In genomic region chr14:80538633-80539375, GRCh38 we compare ENCODE assay signal across 24 cellular contexts.
DNase-seq lines count a peak whose midpoint lies in the region; ATAC-seq, FAIRE-seq and TF ChIP-seq lines count a peak whose summit lies in the region.
"Had no signal": no experiment of that assay in that cellular context is flagged by ENCODE, and none has a peak within 500 bp of the region (broad histone marks: within the 10 kb centered on the region; RNA-seq: fewer than 3 reads in every experiment).

No MANE protein-coding gene starts in this region.

- POLR2A ChIA-PET in A549 (lab: Yijun Ruan, JAX), result no interaction called here

- H3K4me1 Mint-ChIP-seq in GM23338, result no peaks in the 10 kb centered on the region
- H3K4me1 Mint-ChIP-seq: B cell, T-helper 17 cell had no signal

- H3K4me3 ChIP-seq in A549, result no peak overlapping the region
- no peak overlapping the region for H3K4me3 ChIP-seq in GM23338
- no peak overlapping the region for H3K4me3 ChIP-seq in MG63
- H3K4me3 ChIP-seq: SK-N-MC had no signal

- TF ChIP-seq RAD21 in A549 (conservative IDR thresholded peaks at IDR 0.05 in 1 of 2, IDR thresholded peaks at IDR 0.05 in 1 of 2), result peak in 1 of 2 experiments; percentile 33; a peak in 1 of 5 replicates

- H4K20me1 ChIP-seq in GM23338 (replicated peaks; ENCODE audit: insufficient read depth), result no peaks in the 10 kb centered on the region

- H3K4me2 ChIP-seq in A549 (peak overlapping the region; percentile 64), GM23338 (no peak overlapping the region)

- H3K9me3 ChIP-seq in A549 (no peaks in the 10 kb centered on the region), MG63 (no peaks in the 10 kb centered on the region)

- no peak overlapping the region for H2AFZ ChIP-seq in GM23338

- H3K9me3 Mint-ChIP-seq in GM23338, result peaks cover 8% of the 10 kb centered on the region; the same call in 2 of the 3 replicates

- TF ChIP-seq POLR2A in A549 (IDR thresholded peaks at IDR 0.05; ENCODE audit: low read length), result no peak

- FAIRE-seq in A549 (lab: Jason Lieb, UNC), result no peak
- FAIRE-seq: A204.1, GM12892 had no signal

- 0 out of 2 replicates have a peak overlapping the region, but pooled peaks have one; percentile 20 for H3K27ac Mint-ChIP-seq in GM23338
- H3K27ac Mint-ChIP-seq: B cell, T-helper 17 cell had no signal

- peaks cover 30% of the 10 kb centered on the region for H3K4me1 ChIP-seq in A549
- no peaks in the 10 kb centered on the region for H3K4me1 ChIP-seq in GM23338 (ENCODE audit: insufficient read depth)

- DNase-seq in A549 (ENCODE audit: low read depth in 1 of 2, low spot score in 1 of 2) (peak; percentile 7 to 88), GM23338 (ENCODE audit: low spot score) (no peak), SHP77 (lab: John Stamatoyannopoulos, UW) (peak; percentile 3 to 8), iris pigment epithelial cell (ENCODE audit: low read depth) (peak; percentile 45), MG63 (no peak)
- DNase-seq: DMS79 treated with DMSO at 0.1 percent for 48 hours, GOT3, HCEC 1CT, KBM-7, NCI-H1048, NCI-H1436, NCI-H187 treated with DMSO at 0.1 percent for 48 hours, NCI-H2107, NCI-H446 treated with DMSO at 0.1 percent for 48 hours, NCI-H526 treated with DMSO at 0.1 percent for 48 hours, Right ventricle myocardium superior, SW 1271, T-helper 17 cell had no signal

- ATAC-seq in A549 (peak; percentile 93 to 94), GM23338 (no peak), HG02938 (IDR thresholded peaks at IDR 0.05; ENCODE audit: unreplicated experiment) (no peak), GM19463 (IDR thresholded peaks at IDR 0.05; ENCODE audit: unreplicated experiment) (no peak)
- ATAC-seq: T-helper 17 cell had no signal

- H3K27ac ChIP-seq in A549, result peak overlapping the region; percentile 40 to 54
- H3K27ac ChIP-seq in GM23338 (ENCODE audit: low read depth), result no peak overlapping the region
- H3K27ac ChIP-seq: SK-N-MC had no signal

- H3F3A ChIP-seq in GM23338 (replicated peaks; ENCODE audit: low read depth), result no peaks in the 10 kb centered on the region

- no peaks in the 10 kb centered on the region for H3K36me3 ChIP-seq in GM23338 (ENCODE audit: insufficient read depth)
- no peaks in the 10 kb centered on the region for H3K36me3 ChIP-seq in MG63

- H3K27me3 Mint-ChIP-seq in GM23338 (ENCODE audit: insufficient read depth, low read depth, poor library complexity), result no peaks in the 10 kb centered on the region
- H3K27me3 Mint-ChIP-seq: B cell, T-helper 17 cell had no signal

- no peaks in the 10 kb centered on the region for H3K79me2 ChIP-seq in GM23338 (replicated peaks; ENCODE audit: insufficient read depth)

- H3K27me3 ChIP-seq in GM23338 (ENCODE audit: insufficient read depth), result no peaks in the 10 kb centered on the region
- no peaks in the 10 kb centered on the region for H3K27me3 ChIP-seq in MG63

- 38% methylated on average over 7 of the region's 7 CpGs for WGBS in A549 (ENCODE audit: missing lambda C conversion rate)

- TF ChIP-seq CTCF in A549 (IDR thresholded peaks at IDR 0.05), result no peak
- no peak for TF ChIP-seq CTCF in GM23338 (conservative IDR thresholded peaks at IDR 0.05; ENCODE audit: low read depth in 2 of 2)

- TF ChIP-seq EP300 in A549 (IDR thresholded peaks at IDR 0.05), result peak; percentile 39 to 49; a peak in 3 of 5 replicates

- H3K36me3 Mint-ChIP-seq in GM23338 (ENCODE audit: low read depth), result peaks cover 12% of the 10 kb centered on the region

- H3K4me3 Mint-ChIP-seq in GM23338, result no peak overlapping the region
- H3K4me3 Mint-ChIP-seq: B cell, T-helper 17 cell had no signal

- CTCF ChIA-PET in A549 (lab: Yijun Ruan, JAX), result interaction anchor here (0.8 kb wide), 1 partner anchor 18 kb away, joined by 3 read pairs; no protein-coding TSS in a partner anchor

- H3K9me2 ChIP-seq in GM23338 (ENCODE audit: insufficient read depth), result peaks cover 2% of the 10 kb centered on the region; the same call in 1 of the 2 replicates

TF ChIP-seq in A549, 52 proteins besides CTCF, POLR2A, EP300 and RAD21 (continues in another document):
- TF ChIP-seq KDM1A (IDR thresholded peaks at IDR 0.05; ENCODE audit: low read depth) (no peak), PBX3 (IDR thresholded peaks at IDR 0.05) (0 out of 2 replicates have a peak, but pooled peaks have one; percentile 52), NPAS2 (CRISPR knock-in tag; IDR thresholded peaks at IDR 0.05; ENCODE audit: borderline replicate concordance) (no peak), ATOH8 (CRISPR knock-in tag; IDR thresholded peaks at IDR 0.05; ENCODE audit: low read depth) (no peak), MYC (IDR thresholded peaks at IDR 0.05; ENCODE audit: borderline replicate concordance, low read length) (no peak), CBX2 (IDR thresholded peaks at IDR 0.05; ENCODE audit: borderline replicate concordance, low read depth) (no peak), CHD4 (IDR thresholded peaks at IDR 0.05; ENCODE audit: borderline replicate concordance) (no peak), ZC3H11A (IDR thresholded peaks at IDR 0.05) (no peak), HMGXB4 (CRISPR knock-in tag; IDR thresholded peaks at IDR 0.05; ENCODE audit: borderline replicate concordance) (no peak)

TF ChIP-seq in GM23338, 12 proteins besides CTCF, POLR2A, EP300 and RAD21 (continues in another document):
- TF ChIP-seq NANOG (IDR thresholded peaks at IDR 0.05; ENCODE audit: borderline replicate concordance) (no peak), ZNF462 (CRISPR knock-in tag; IDR thresholded peaks at IDR 0.05) (no peak), ZNF331 (CRISPR knock-in tag; IDR thresholded peaks at IDR 0.05; ENCODE audit: low read depth) (no peak), EZH2 (IDR thresholded peaks at IDR 0.05; ENCODE audit: low read depth, unreplicated experiment) (no peak), EZH2phosphoT487 (IDR thresholded peaks at IDR 0.05; ENCODE audit: unreplicated experiment) (no peak)

Comparison
In these comparisons a context has a peak if more than half of its experiments do, and no peak if none do; other contexts are left out.
1. ATAC-seq: peak in A549 (2 of 2); none in GM23338 (single experiment), HG02938 (single experiment) and GM19463 (single experiment).
2. DNase-seq: peak in A549 (2 of 2), SHP77 (2 of 2) and iris pigment epithelial cell (single experiment); none in GM23338 (single experiment) and MG63 (single experiment).